ENCODE assay signal across 9 cellular contexts in genomic region chr1:230068952-230069684, GRCh38. TPM values are rescaled to one million over a fixed set of nuclear protein-coding genes. Genes with fewer than 3 reads are reported as not detected.
DNase-seq lines count a peak whose midpoint lies in the region; ATAC-seq, FAIRE-seq and TF ChIP-seq lines count a peak whose summit lies in the region.
"Had no signal": no experiment of that assay in that cellular context is flagged by ENCODE, and none has a peak within 500 bp of the region (broad histone marks: within the 10 kb centered on the region; RNA-seq: fewer than 3 reads in every experiment).

No MANE protein-coding gene starts in this region.

- peak overlapping the region; percentile 94 for H3K4me3 Mint-ChIP-seq in activated CD4-positive, alpha-beta T cell treated with anti-CD3 and anti-CD28 coated beads, Interleukin-2, amount 10 ng/mL, durations not matched to agents 24 days and 14 days

- H3K36me3 ChIP-seq in bronchial epithelial cell (ENCODE audit: control insufficient read depth, insufficient read depth, low read length) = no peaks in the 10 kb centered on the region
- no peaks in the 10 kb centered on the region for H3K36me3 ChIP-seq in mucosa of rectum (ENCODE audit: control insufficient read depth in 2 of 2, insufficient read depth in 2 of 2, low read length in 2 of 2)

- peak overlapping the region; percentile 95 for H3K27ac Mint-ChIP-seq in activated CD4-positive, alpha-beta T cell treated with anti-CD3 and anti-CD28 coated beads, Interleukin-2, amount 10 ng/mL, durations not matched to agents 24 days and 14 days

- no peaks in the 10 kb centered on the region for H3K9me3 Mint-ChIP-seq in activated CD4-positive, alpha-beta T cell treated with anti-CD3 and anti-CD28 coated beads, Interleukin-2, amount 10 ng/mL, durations not matched to agents 24 days and 14 days

- peak; percentile 9 for TF ChIP-seq CTCF in bronchial epithelial cell (IDR thresholded peaks at IDR 0.05; ENCODE audit: insufficient read depth, low read length, severe bottlenecking)
- no peak for TF ChIP-seq CTCF in omental fat pad (IDR thresholded peaks at IDR 0.05)

- intact Hi-C loops in activated CD4-positive, alpha-beta T cell treated with anti-CD3 and anti-CD28 coated beads, Interleukin-2, amount 10 ng/mL, durations not matched to agents 24 days and 14 days (cut with micrococcal nuclease) = loop anchor here (1.0 to 5.0 kb wide), 6 partner anchors 8 to 407 kb away; no protein-coding TSS in a partner anchor

- H3K9me3 ChIP-seq in mucosa of rectum (ENCODE audit: control insufficient read depth in 2 of 2, low read length in 2 of 2) = no peaks in the 10 kb centered on the region

- no peak for FAIRE-seq in bronchial epithelial cell (lab: Jason Lieb, UNC)
- FAIRE-seq: endometrium had no signal

- peak; percentile 66 for DNase-seq in activated CD4-positive, alpha-beta T cell treated with anti-CD3 and anti-CD28 coated beads, Interleukin-2, amount 10 ng/mL, durations not matched to agents 24 days and 14 days
- DNase-seq in activated CD4-positive, alpha-beta T cell treated with anti-CD3 and anti-CD28 coated beads for 4 hours = no peak
- peak; percentile 2 for DNase-seq in NCI-H524 treated with DMSO at 0.1 percent for 48 hours (lab: John Stamatoyannopoulos, UW)
- DNase-seq in bronchial epithelial cell (ENCODE audit: low read depth) = no peak
- no peak for DNase-seq in omental fat pad (ENCODE audit: low spot score)
- DNase-seq in NCI-H774 (lab: John Stamatoyannopoulos, UW) = no peak

- no peak overlapping the region for H3K27ac ChIP-seq in mucosa of rectum (ENCODE audit: low read depth in 2 of 2, low read length in 2 of 2)

- H3K36me3 Mint-ChIP-seq in activated CD4-positive, alpha-beta T cell treated with anti-CD3 and anti-CD28 coated beads, Interleukin-2, amount 10 ng/mL, durations not matched to agents 24 days and 14 days (ENCODE audit: low read depth) = peaks cover 7% of the 10 kb centered on the region

- H3K27me3 ChIP-seq in bronchial epithelial cell (ENCODE audit: control insufficient read depth, insufficient read depth, low read length) (no peaks in the 10 kb centered on the region), mucosa of rectum (ENCODE audit: control insufficient read depth in 2 of 2, insufficient read depth in 2 of 2, low read length in 2 of 2) (no peaks in the 10 kb centered on the region)

- peaks cover 11 to 21% of the 10 kb centered on the region in 2 donors for H3K4me1 ChIP-seq in mucosa of rectum (ENCODE audit: control insufficient read depth in 2 of 2, insufficient read depth in 2 of 2, low read length in 2 of 2)

- H3K9ac ChIP-seq in mucosa of rectum (ENCODE audit: low read depth in 1 of 2, low read length in 2 of 2) = peak overlapping the region; percentile 47 to 75

- H3K4me3 ChIP-seq in bronchial epithelial cell (ENCODE audit: low read depth, low read length) = peak overlapping the region; percentile 73
- H3K4me3 ChIP-seq in mucosa of rectum (ENCODE audit: low read length in 2 of 2) = peak overlapping the region; percentile 65 to 88

- H3K4me1 Mint-ChIP-seq in activated CD4-positive, alpha-beta T cell treated with anti-CD3 and anti-CD28 coated beads, Interleukin-2, amount 10 ng/mL, durations not matched to agents 24 days and 14 days = peaks cover 52% of the 10 kb centered on the region

- ATAC-seq in omental fat pad (ENCODE audit: low FRiP score) (no peak), GM21526 (IDR thresholded peaks at IDR 0.05; ENCODE audit: low FRiP score, unreplicated experiment) (no peak)

- H3K27me3 Mint-ChIP-seq in activated CD4-positive, alpha-beta T cell treated with anti-CD3 and anti-CD28 coated beads, Interleukin-2, amount 10 ng/mL, durations not matched to agents 24 days and 14 days = no peaks in the 10 kb centered on the region

RNA-seq across cellular contexts. Expression of gene GALNT2, which starts 2.1 kb away (rescaled TPM):
- 68.5 and 72.4 TPM in 2 replicates for total RNA-seq in activated CD4-positive, alpha-beta T cell treated with anti-CD3 and anti-CD28 coated beads, Interleukin-2, amount 10 ng/mL, durations not matched to agents 24 days and 14 days
- total RNA-seq in bronchial epithelial cell = 31.9 and 37.4 TPM in 2 replicates
- total RNA-seq in omental fat pad = 10 to 100 TPM; 50.7 to 85.0 (median 71.8) TPM

Comparison
In these comparisons a context has a peak if more than half of its experiments do, and no peak if none do; other contexts are left out.
1. DNase-seq: peak in activated CD4-positive, alpha-beta T cell treated with anti-CD3 and anti-CD28 coated beads, Interleukin-2, amount 10 ng/mL, durations not matched to agents 24 days and 14 days (single experiment) and NCI-H524 treated with DMSO at 0.1 percent for 48 hours (single experiment); none in activated CD4-positive, alpha-beta T cell treated with anti-CD3 and anti-CD28 coated beads for 4 hours (0 of 2), bronchial epithelial cell (single experiment), omental fat pad (single experiment) and NCI-H774 (single experiment).